ENCODE assay signal across 10 cellular contexts in the genomic region with DNA sequence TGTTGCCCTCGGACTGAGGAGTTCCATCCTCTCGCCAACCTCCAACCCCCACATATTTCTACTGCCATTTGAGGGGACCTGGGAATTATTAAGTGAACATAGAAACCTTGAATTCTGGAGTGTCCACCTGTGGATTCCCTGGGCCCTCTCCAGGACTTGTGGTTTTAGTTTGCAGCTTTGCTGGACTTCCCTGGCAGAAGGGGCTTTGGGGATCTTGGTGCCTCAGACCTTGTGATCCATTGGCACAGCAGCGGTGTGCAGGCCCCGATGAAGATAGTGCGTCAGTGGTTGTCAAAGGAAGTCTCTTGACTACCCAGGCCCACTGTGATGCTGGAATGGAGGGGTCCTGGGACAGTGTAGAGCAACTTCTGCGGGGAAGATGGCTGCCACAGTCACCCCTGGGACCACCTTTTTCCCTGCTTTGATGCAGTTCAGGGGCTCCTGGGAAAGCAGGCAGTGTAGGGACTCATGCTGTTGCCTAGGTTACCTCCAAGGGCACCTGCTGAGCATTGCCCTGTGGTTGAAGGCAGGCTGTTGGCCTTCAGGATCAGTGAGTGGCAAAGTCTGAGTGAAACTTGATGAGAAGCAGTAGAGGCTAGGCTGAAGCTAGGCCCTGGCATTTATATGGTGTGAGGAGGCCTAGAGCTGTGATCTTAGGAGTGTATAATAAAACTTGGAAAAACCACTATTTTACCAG. TPM values are rescaled to one million over a fixed set of nuclear protein-coding genes. Genes with fewer than 3 reads are reported as not detected.
DNase-seq lines count a peak whose midpoint lies in the region; ATAC-seq and TF ChIP-seq lines count a peak whose summit lies in the region.
"Had no signal": no experiment of that assay in that cellular context is flagged by ENCODE, and none has a peak within 500 bp of the region (broad histone marks: within the 10 kb centered on the region; RNA-seq: fewer than 3 reads in every experiment).

No MANE protein-coding gene starts in this region.

- intact Hi-C loops in activated T-helper 2 cell treated with anti-CD3 and anti-CD28 coated beads, Interferon-gamma antibody, Interleukin-2, Interleukin-4, amounts not matched to agents 10 μg/mL and 5 μg/mL and 100 μg/mL, durations not matched to agents 14 hours and 24 hours and 36 hours (cut with micrococcal nuclease) = no loop called here

- no peaks in the 10 kb centered on the region for H3K9me3 Mint-ChIP-seq in activated T-helper 2 cell treated with anti-CD3 and anti-CD28 coated beads, Interferon-gamma antibody, Interleukin-2, Interleukin-4, amounts not matched to agents 10 μg/mL and 5 μg/mL and 100 μg/mL, durations not matched to agents 14 hours and 24 hours and 36 hours
- H3K9me3 Mint-ChIP-seq: T-helper 1 cell treated with Interleukin-12 subunit alpha and Interleukin-12 subunit beta and Interleukin-4 antibody, amounts not matched to agents 30 μg/mL and 1 μg/mL, for 36 hours had no signal

- H3K27me3 Mint-ChIP-seq in activated T-helper 2 cell treated with anti-CD3 and anti-CD28 coated beads, Interferon-gamma antibody, Interleukin-2, Interleukin-4, amounts not matched to agents 10 μg/mL and 5 μg/mL and 100 μg/mL, durations not matched to agents 14 hours and 24 hours and 36 hours (ENCODE audit: low read depth) = peaks cover 23% of the 10 kb centered on the region

- no peaks in the 10 kb centered on the region for H3K9me3 ChIP-seq in neuron (ENCODE audit: low read length)

- H3K4me3 ChIP-seq in ACC112 (ENCODE audit: low read depth, low read length) (peak overlapping the region; percentile 82), fibroblast of mammary gland (ENCODE audit: control insufficient read depth, low read depth, low read length) (peak overlapping the region; percentile 55), neuron (ENCODE audit: low read length) (peak overlapping the region; percentile 69)

- 0 out of 2 replicates have a peak overlapping the region, but pooled peaks have one; percentile 48 for H3K27ac ChIP-seq in ACC112 (ENCODE audit: low read depth, low read length)

- TF ChIP-seq CTCF in fibroblast of mammary gland (conservative IDR thresholded peaks at IDR 0.05; ENCODE audit: control insufficient read depth, insufficient read depth, low read depth, low read length) = no peak

- H3K4me1 ChIP-seq in ACC112 (ENCODE audit: control insufficient read depth, insufficient read depth, low read length, unreplicated experiment) (peaks cover 3% of the 10 kb centered on the region), neuron (ENCODE audit: insufficient read depth, low read length) (peaks cover 10% of the 10 kb centered on the region)

- no peaks in the 10 kb centered on the region for H3K36me3 ChIP-seq in ACC112 (ENCODE audit: insufficient read depth, low read length)
- no peaks in the 10 kb centered on the region for H3K36me3 ChIP-seq in neuron (ENCODE audit: insufficient read depth, low read length)

- no peaks in the 10 kb centered on the region for H3K36me3 Mint-ChIP-seq in activated T-helper 2 cell treated with anti-CD3 and anti-CD28 coated beads, Interferon-gamma antibody, Interleukin-2, Interleukin-4, amounts not matched to agents 10 μg/mL and 5 μg/mL and 100 μg/mL, durations not matched to agents 14 hours and 24 hours and 36 hours (ENCODE audit: low read depth)
- H3K36me3 Mint-ChIP-seq: CD4-positive, CD25-positive, alpha-beta regulatory T cell had no signal

- peak; percentile 3 for DNase-seq in LHCN-M2 (ENCODE audit: low read depth)
- no peak for DNase-seq in fibroblast of mammary gland (ENCODE audit: low read depth)
- no peak for DNase-seq in activated T-helper 2 cell treated with anti-CD3 and anti-CD28 coated beads, Interferon-gamma antibody, Interleukin-2, Interleukin-4, amounts not matched to agents 10 μg/mL and 5 μg/mL and 100 μg/mL, durations not matched to agents 14 hours and 24 hours and 36 hours (ENCODE audit: low spot score)
- no peak for DNase-seq in DMS153 (lab: John Stamatoyannopoulos, UW)
- DNase-seq: CD4-positive, CD25-positive, alpha-beta regulatory T cell had no signal

- H3K4me1 Mint-ChIP-seq in activated T-helper 2 cell treated with anti-CD3 and anti-CD28 coated beads, Interferon-gamma antibody, Interleukin-2, Interleukin-4, amounts not matched to agents 10 μg/mL and 5 μg/mL and 100 μg/mL, durations not matched to agents 14 hours and 24 hours and 36 hours (ENCODE audit: low read depth) = peaks cover 3% of the 10 kb centered on the region

- peaks cover 13% of the 10 kb centered on the region for H3K79me2 ChIP-seq in ACC112 (ENCODE audit: control insufficient read depth, insufficient read depth, low read length, unreplicated experiment)

- H3K27me3 ChIP-seq in ACC112 (ENCODE audit: insufficient read depth, low read length) (no peaks in the 10 kb centered on the region), neuron (ENCODE audit: insufficient read depth, low read length) (no peaks in the 10 kb centered on the region)

- H3K4me3 Mint-ChIP-seq in activated T-helper 2 cell treated with anti-CD3 and anti-CD28 coated beads, Interferon-gamma antibody, Interleukin-2, Interleukin-4, amounts not matched to agents 10 μg/mL and 5 μg/mL and 100 μg/mL, durations not matched to agents 14 hours and 24 hours and 36 hours (ENCODE audit: low read depth) = no peak overlapping the region
- H3K4me3 Mint-ChIP-seq: T-helper 1 cell treated with Interleukin-12 subunit alpha and Interleukin-12 subunit beta and Interleukin-4 antibody, amounts not matched to agents 30 μg/mL and 1 μg/mL, for 36 hours had no signal

- ATAC-seq in GM18511 (IDR thresholded peaks at IDR 0.05; ENCODE audit: unreplicated experiment) = no peak
- no peak for ATAC-seq in HG02870 (IDR thresholded peaks at IDR 0.05; ENCODE audit: unreplicated experiment)

- H3K27ac Mint-ChIP-seq in activated T-helper 2 cell treated with anti-CD3 and anti-CD28 coated beads, Interferon-gamma antibody, Interleukin-2, Interleukin-4, amounts not matched to agents 10 μg/mL and 5 μg/mL and 100 μg/mL, durations not matched to agents 14 hours and 24 hours and 36 hours = no peak overlapping the region
- H3K27ac Mint-ChIP-seq: CD4-positive, CD25-positive, alpha-beta regulatory T cell; T-helper 1 cell treated with Interleukin-12 subunit alpha and Interleukin-12 subunit beta and Interleukin-4 antibody, amounts not matched to agents 30 μg/mL and 1 μg/mL, for 36 hours had no signal

- H2AFZ ChIP-seq in ACC112 (ENCODE audit: low read length, unreplicated experiment) (no peak overlapping the region), neuron (ENCODE audit: low read depth, low read length) (no peak overlapping the region)

RNA-seq across cellular contexts. Expression of gene SLC16A2, which starts 2.1 kb away (rescaled TPM):
- 11.5 and 12.8 TPM in 2 replicates for total RNA-seq in LHCN-M2 (2014; rRNA removed)
- polyA plus RNA-seq in LHCN-M2 (2012) = 9.8 TPM
- total RNA-seq in activated T-helper 2 cell treated with anti-CD3 and anti-CD28 coated beads, Interferon-gamma antibody, Interleukin-2, Interleukin-4, amounts not matched to agents 10 μg/mL and 5 μg/mL and 100 μg/mL, durations not matched to agents 14 hours and 24 hours and 36 hours = 1.1 and 1.5 TPM in 2 replicates
